In the genomic region with DNA sequence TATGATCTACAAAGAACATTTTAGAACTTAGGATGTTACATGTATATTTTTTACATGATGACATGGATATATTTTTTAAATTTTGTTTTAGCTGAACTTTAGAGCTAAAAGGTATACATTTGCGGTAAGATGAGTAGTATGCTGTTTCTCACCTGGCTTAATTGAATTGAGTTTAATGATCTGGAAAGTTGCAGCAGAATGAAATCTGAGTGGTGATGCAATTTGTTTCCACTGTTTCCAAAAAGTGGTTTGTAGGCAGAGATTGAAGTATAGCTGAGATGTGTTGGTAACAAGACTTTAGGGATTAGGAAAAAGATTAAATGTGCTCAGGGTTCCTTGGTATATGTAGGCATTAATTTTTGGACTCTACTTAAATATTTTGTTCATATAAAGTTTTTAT, we compare ENCODE assay signal across 29 cellular contexts.
"Had no signal": no experiment of that assay in that cellular context is flagged by ENCODE, and none has a peak within 500 bp of the region (broad histone marks: within the 10 kb centered on the region; RNA-seq: fewer than 3 reads in every experiment).

No MANE protein-coding gene starts in this region.

- ATAC-seq: activated naive CD4-positive, alpha-beta T cell treated with anti-CD3 and anti-CD28 coated beads, Interleukin-2, amount 50 U/mL, for 72 hours; activated naive CD8-positive, alpha-beta T cell treated with anti-CD3 and anti-CD28 coated beads, Interleukin-2, amount 50 U/mL, for 24 hours; activated T-cell treated with anti-CD3 and anti-CD28 coated beads, Interleukin-2, amount 50 U/mL, for 4 hours; body of pancreas; Panc1; Right ventricle myocardium inferior; T-cell had no signal

- DNase-seq: activated CD4-positive, alpha-beta memory T cell treated with anti-CD3 and anti-CD28 coated beads for 36 hours; activated CD4-positive, alpha-beta T cell treated with anti-CD3 and anti-CD28 coated beads, Interleukin-2, amount 10 ng/mL, durations not matched to agents 7 days and 5 days; activated CD4-positive, CD25-positive, alpha-beta regulatory T cell; activated CD8-positive, alpha-beta memory T cell treated with anti-CD3 and anti-CD28 coated beads for 24 hours; activated effector memory CD4-positive, alpha-beta T cell treated with anti-CD3 and anti-CD28 coated beads, Interleukin-2, amount 50 U/mL, for 16 hours; activated naive CD4-positive, alpha-beta T cell treated with Interleukin-2 at 50 U/mL for 16 hours; activated naive CD8-positive, alpha-beta T cell treated with anti-CD3 and anti-CD28 coated beads, Interleukin-2, amount 50 U/mL, for 24 hours; activated T-cell treated with anti-CD3 and anti-CD28 coated beads, Interleukin-2, amount 50 U/mL, for 4 hours; amniotic stem cell; body of pancreas; central memory CD4-positive, alpha-beta T cell; MG63; MV-4-11; NCI-H1105; NCI-H1436; NCI-H1694 treated with DMSO at 0.1 percent for 48 hours; NCI-H2081; NCI-H446; NCI-H524 treated with DMSO at 0.1 percent for 48 hours; NCI-H774; NK-92 treated with Interleukin-12 subunit alpha and Interleukin-12 subunit beta, amount 100 ng/mL, for 24 hours; OCI-M1; RPMI8226; T-cell; T-helper 2 cell; T1000 had no signal
